Comparison of ENCODE assay signal across 8 cellular contexts in genomic region chr5:141100243-141100805, GRCh38. TPM values are rescaled to one million over a fixed set of nuclear protein-coding genes. Genes with fewer than 3 reads are reported as not detected.
A peak's percentile ranks its signal among the peaks of the same experiment; 100 is the strongest.
DNase-seq lines count a peak whose midpoint lies in the region; ATAC-seq lines count a peak whose summit lies in the region.

TSS of gene PCDHB3 (plus strand) at chr5:141100473. CDS start at chr5:141100650, 177 bp downstream.

- H3K36me3 Mint-ChIP-seq in activated T-cell treated with anti-CD3 and anti-CD28 coated beads, Interleukin-2, amount 50 U/mL, for 72 hours (ENCODE audit: insufficient read depth in 2 of 2) = peaks cover 5 to 8% of the 10 kb centered on the region in 2 donors

- H4K20me1 ChIP-seq in BLaER1 = no peaks in the 10 kb centered on the region

- no peaks in the 10 kb centered on the region for H3K36me3 ChIP-seq in BLaER1
- H3K36me3 ChIP-seq in HUES64 (ENCODE audit: insufficient read depth, low read length) = peaks cover 29% of the 10 kb centered on the region; the same call in 1 of the 2 replicates
- H3K36me3 ChIP-seq in iPS-18a (ENCODE audit: control insufficient read depth, low read depth, low read length) = peaks cover 4% of the 10 kb centered on the region

- H3K9ac ChIP-seq in BLaER1 (no peak within 1 kb of the TSS), HUES64 (ENCODE audit: low read depth, low read length) (peak within 1 kb of the TSS; percentile 56; the same call in 1 of the 2 replicates), iPS-18a (ENCODE audit: low read length) (no peak within 1 kb of the TSS)

- H3K27me3 Mint-ChIP-seq in activated T-cell treated with anti-CD3 and anti-CD28 coated beads, Interleukin-2, amount 50 U/mL, for 72 hours (ENCODE audit: low read depth) = peaks cover 35% of the 10 kb centered on the region

- no peak within 1 kb of the TSS for H3K4me2 ChIP-seq in BLaER1

- peak; percentile 46 to 58 for DNase-seq in activated T-cell treated with anti-CD3 and anti-CD28 coated beads, Interleukin-2, amount 50 U/mL, for 72 hours
- peak; percentile 65 for DNase-seq in superior temporal gyrus (ENCODE audit: extremely low spot score)

- H3K4me1 ChIP-seq in BLaER1 (no peaks in the 10 kb centered on the region), HUES64 (ENCODE audit: insufficient read depth, low read length) (no peaks in the 10 kb centered on the region; the same call in 1 of the 2 replicates), iPS-18a (ENCODE audit: control insufficient read depth, low read depth, low read length) (no peaks in the 10 kb centered on the region)

- H3K4me3 ChIP-seq in BLaER1 (peak within 1 kb of the TSS; percentile 14; the same call in 1 of the 2 replicates), HUES64 (ENCODE audit: low read length) (peak within 1 kb of the TSS; percentile 39), iPS-18a (ENCODE audit: low read length) (peak within 1 kb of the TSS; percentile 22)

- no peaks in the 10 kb centered on the region for H3K4me1 Mint-ChIP-seq in activated T-cell treated with anti-CD3 and anti-CD28 coated beads, Interleukin-2, amount 50 U/mL, for 72 hours (ENCODE audit: low read depth)

- no peak for ATAC-seq in activated T-cell treated with anti-CD3 and anti-CD28 coated beads, Interleukin-2, amount 50 U/mL, for 72 hours (replicated peaks in 1 of 2)
- ATAC-seq in GM21526 (IDR thresholded peaks at IDR 0.05; ENCODE audit: low FRiP score, unreplicated experiment) (no peak), HG03025 (IDR thresholded peaks at IDR 0.05; ENCODE audit: low FRiP score, unreplicated experiment) (no peak), GM19452 (IDR thresholded peaks at IDR 0.05; ENCODE audit: unreplicated experiment) (no peak)

- no peak within 1 kb of the TSS for H3K4me3 Mint-ChIP-seq in activated T-cell treated with anti-CD3 and anti-CD28 coated beads, Interleukin-2, amount 50 U/mL, for 72 hours

- WGBS in HUES64 = 89% methylated on average over 19 of the region's 19 CpGs

- H3K27ac ChIP-seq in BLaER1 (no peak within 1 kb of the TSS), HUES64 (ENCODE audit: low read depth, low read length) (no peak within 1 kb of the TSS), iPS-18a (ENCODE audit: low read length) (no peak within 1 kb of the TSS)

- H3K27ac Mint-ChIP-seq in activated T-cell treated with anti-CD3 and anti-CD28 coated beads, Interleukin-2, amount 50 U/mL, for 72 hours = no peak within 1 kb of the TSS

- peaks cover 32% of the 10 kb centered on the region for H3K9me3 ChIP-seq in BLaER1
- peaks cover 20% of the 10 kb centered on the region; the same call in 1 of the 2 replicates for H3K9me3 ChIP-seq in HUES64 (ENCODE audit: insufficient read depth, low read depth, low read length)
- H3K9me3 ChIP-seq in iPS-18a (ENCODE audit: control insufficient read depth, low read depth, low read length) = peaks cover 4% of the 10 kb centered on the region

- peaks cover 8 to 9% of the 10 kb centered on the region in 2 donors for H3K9me3 Mint-ChIP-seq in activated T-cell treated with anti-CD3 and anti-CD28 coated beads, Interleukin-2, amount 50 U/mL, for 72 hours

- H3K27me3 ChIP-seq in BLaER1 = no peaks in the 10 kb centered on the region
- no peaks in the 10 kb centered on the region for H3K27me3 ChIP-seq in HUES64 (ENCODE audit: insufficient read depth, low read length)
- H3K27me3 ChIP-seq in iPS-18a (ENCODE audit: control insufficient read depth, insufficient read depth, low read length) = no peaks in the 10 kb centered on the region

RNA-seq across cellular contexts. Expression of gene PCDHB3, which starts in this region (rescaled TPM):
- polyA plus RNA-seq in HUES64 (2013, experiment 1 of 2) = 1.0 TPM
- polyA plus RNA-seq in HUES64 (2013, experiment 2 of 2) = 0.82 TPM
- total RNA-seq in activated T-cell treated with anti-CD3 and anti-CD28 coated beads, Interleukin-2, amount 50 U/mL, for 72 hours = not detected

Comparison
In these comparisons a context has a peak if more than half of its experiments do, and no peak if none do; other contexts are left out.
1. Peak in DNase-seq in activated T-cell treated with anti-CD3 and anti-CD28 coated beads, Interleukin-2, amount 50 U/mL, for 72 hours; RNA of the gene not detected or under 1 TPM.